ENCODE assay signal across 17 cellular contexts in genomic region chr1:55572878-55573734, GRCh38.
DNase-seq lines count a peak whose midpoint lies in the region; ATAC-seq and TF ChIP-seq lines count a peak whose summit lies in the region.
"Had no signal": no experiment of that assay in that cellular context is flagged by ENCODE, and none has a peak within 500 bp of the region (broad histone marks: within the 10 kb centered on the region; RNA-seq: fewer than 3 reads in every experiment).

No MANE protein-coding gene starts in this region.

- POLR2A ChIA-PET in RWPE1 (lab: Yijun Ruan, JAX; ENCODE audit: low non-redundant PET): no interaction called here

- H3K4me3 ChIP-seq in epithelial cell of proximal tubule (ENCODE audit: low read depth, low read length): no peak overlapping the region
- H3K4me3 ChIP-seq: lung, neural progenitor cell had no signal

- ATAC-seq in GM19397 (IDR thresholded peaks at IDR 0.05; ENCODE audit: unreplicated experiment) (no peak), HG03378 (IDR thresholded peaks at IDR 0.05; ENCODE audit: unreplicated experiment) (no peak)
- ATAC-seq: stimulated activated naive CD8-positive, alpha-beta T cell treated with anti-CD3 and anti-CD28 coated beads, Interleukin-15, amount 100 ng/mL, for 72 hours had no signal

- TF ChIP-seq CTCF in RWPE1 (conservative IDR thresholded peaks at IDR 0.05; ENCODE audit: low read depth): no peak
- TF ChIP-seq CTCF in epithelial cell of proximal tubule (conservative IDR thresholded peaks at IDR 0.05; ENCODE audit: low read depth, low read length): no peak

- H3K27ac ChIP-seq in RWPE1: no peak overlapping the region
- H3K27ac ChIP-seq: KMS-11, neural progenitor cell had no signal

- DNase-seq in ELR (ENCODE audit: low read depth) (peak; percentile 85), RWPE1 (ENCODE audit: low spot score) (peak; percentile 57), epithelial cell of proximal tubule (ENCODE audit: low read depth) (peak; percentile 58), renal cortical epithelial cell (ENCODE audit: low read depth) (peak; percentile 87)
- DNase-seq in activated CD8-positive, alpha-beta memory T cell treated with anti-CD3 and anti-CD28 coated beads, Interleukin-2, amount 50 U/mL, for 48 hours: no peak
- DNase-seq in activated CD8-positive, alpha-beta memory T cell treated with anti-CD3 and anti-CD28 coated beads, Interleukin-2, amount 50 U/mL, for 4 hours: no peak
- DNase-seq: activated CD4-positive, alpha-beta memory T cell treated with anti-CD3 and anti-CD28 coated beads, Interleukin-2, amount 10 ng/mL, durations not matched to agents 7 days and 5 days; CD8-positive, alpha-beta memory T cell; GDM1; hypothalamus; NCI-H82; stimulated activated naive CD8-positive, alpha-beta T cell treated with anti-CD3 and anti-CD28 coated beads, Interleukin-15, amount 100 ng/mL, for 72 hours had no signal

- CTCF ChIA-PET in RWPE1 (lab: Yijun Ruan, JAX): no interaction called here

Comparison
In these comparisons a context has a peak if more than half of its experiments do, and no peak if none do; other contexts are left out.
1. DNase-seq: peak in ELR (single experiment), RWPE1 (single experiment), epithelial cell of proximal tubule (single experiment) and renal cortical epithelial cell (single experiment); none in activated CD8-positive, alpha-beta memory T cell treated with anti-CD3 and anti-CD28 coated beads, Interleukin-2, amount 50 U/mL, for 48 hours (single experiment) and activated CD8-positive, alpha-beta memory T cell treated with anti-CD3 and anti-CD28 coated beads, Interleukin-2, amount 50 U/mL, for 4 hours (single experiment).